18 cellular contexts compared by ENCODE assay signal in genomic region chr5:89968870-89969472, GRCh38.
A peak's percentile ranks its signal among the peaks of the same experiment; 100 is the strongest.
DNase-seq lines count a peak whose midpoint lies in the region; ATAC-seq and TF ChIP-seq lines count a peak whose summit lies in the region.
"Had no signal": no experiment of that assay in that cellular context is flagged by ENCODE, and none has a peak within 500 bp of the region (broad histone marks: within the 10 kb centered on the region; RNA-seq: fewer than 3 reads in every experiment).

No MANE protein-coding gene starts in this region.

- WGBS in heart left ventricle, 4 donors = 50 to 73% (median 63%) methylated on average over 5 of the region's 5 CpGs
- 14 to 15% methylated on average over 5 of the region's 5 CpGs for WGBS in aorta, 2 donors

- no peak overlapping the region for H3K4me3 ChIP-seq in heart left ventricle
- no peak overlapping the region for H3K4me3 ChIP-seq in neural progenitor cell
- H3K4me3 ChIP-seq in aorta (ENCODE audit: low read length in 2 of 2) = no peak overlapping the region
- H3K4me3 ChIP-seq: right lobe of liver had no signal

- H3K9ac ChIP-seq in neural progenitor cell = no peak overlapping the region

- no peaks in the 10 kb centered on the region for H3K36me3 ChIP-seq in heart left ventricle
- no peaks in the 10 kb centered on the region for H3K36me3 ChIP-seq in neural progenitor cell
- no peaks in the 10 kb centered on the region for H3K36me3 ChIP-seq in aorta (ENCODE audit: control insufficient read depth in 1 of 2, insufficient read depth in 2 of 2, low read length in 1 of 2)
- H3K36me3 ChIP-seq: right lobe of liver had no signal

- intact Hi-C loops in heart left ventricle (cut with DNase I) = no loop called here
- intact Hi-C loops in cardiac septum (cut with DNase I) = no loop called here
- intact Hi-C loops in aorta (cut with DNase I) = no loop called here

- DNase-seq in heart left ventricle (peak in 4 of 5 donors; percentile 25 to 37 (median 34)), cardiac septum (ENCODE audit: low spot score) (no peak), fibroblast of peridontal ligament (ENCODE audit: extremely low read depth) (peak; percentile 57), neural progenitor cell (ENCODE audit: low spot score) (no peak), aorta (no peak), MV-4-11 (lab: John Stamatoyannopoulos, UW) (no peak)
- DNase-seq: activated B cell treated with CpG ODN at 0.5 μM for 24 hours; activated CD8-positive, alpha-beta memory T cell treated with anti-CD3 and anti-CD28 coated beads, Interleukin-2, amount 50 U/mL, for 4 hours; Calu3; dermis blood vessel endothelial cell; KG1; NCI-H1417; PC-3; right lobe of liver had no signal

- no peaks in the 10 kb centered on the region for H3K9me3 ChIP-seq in heart left ventricle
- no peaks in the 10 kb centered on the region for H3K9me3 ChIP-seq in neural progenitor cell (ENCODE audit: low read depth)
- H3K9me3 ChIP-seq in aorta (ENCODE audit: control insufficient read depth, low read length) = no peaks in the 10 kb centered on the region
- H3K9me3 ChIP-seq: right lobe of liver had no signal

- peak overlapping the region; percentile 55 for H3K27ac Mint-ChIP-seq in neural progenitor cell
- H3K27ac Mint-ChIP-seq: activated B cell treated with CpG ODN at 0.5 μM for 24 hours; activated naive CD8-positive, alpha-beta T cell; stimulated activated naive CD8-positive, alpha-beta T cell treated with anti-CD3 and anti-CD28 coated beads, Interleukin-15, Interleukin-2, amounts not matched to agents 100 ng/mL and 50 ng/mL, for 24 hours had no signal

- H3K4me1 ChIP-seq in heart left ventricle (peaks cover 0 to 24% (median 0%) of the 10 kb centered on the region in 12 donors), neural progenitor cell (peaks cover 4% of the 10 kb centered on the region), aorta (ENCODE audit: control insufficient read depth in 1 of 2, insufficient read depth in 2 of 2, low read length in 2 of 2) (peaks cover 2 to 4% of the 10 kb centered on the region in 2 donors)
- H3K4me1 ChIP-seq: right lobe of liver had no signal

- TF ChIP-seq CTCF in heart left ventricle (IDR thresholded peaks at IDR 0.05) = no peak
- TF ChIP-seq CTCF in neural progenitor cell (IDR thresholded peaks at IDR 0.05) = no peak

- no peaks in the 10 kb centered on the region for H3K79me2 ChIP-seq in neural progenitor cell (ENCODE audit: low read depth)

- no peaks in the 10 kb centered on the region for H3K27me3 Mint-ChIP-seq in neural progenitor cell (ENCODE audit: insufficient read depth, low read depth)
- H3K27me3 Mint-ChIP-seq: activated naive CD8-positive, alpha-beta T cell; stimulated activated naive CD8-positive, alpha-beta T cell treated with anti-CD3 and anti-CD28 coated beads, Interleukin-15, Interleukin-2, amounts not matched to agents 100 ng/mL and 50 ng/mL, for 24 hours had no signal

- no peaks in the 10 kb centered on the region for H3F3A ChIP-seq in neural progenitor cell (ENCODE audit: low read depth)

- ATAC-seq in heart left ventricle (peak; percentile 36 to 80 (median 71)), aorta (ENCODE audit: low FRiP score) (peak; percentile 59), HG02840 (IDR thresholded peaks at IDR 0.05; ENCODE audit: low FRiP score, unreplicated experiment) (no peak), HG03039 (IDR thresholded peaks at IDR 0.05; ENCODE audit: unreplicated experiment) (no peak)
- ATAC-seq: PC-3 had no signal

- no peak overlapping the region for H2AFZ ChIP-seq in neural progenitor cell (replicated peaks)

- H3K4me1 Mint-ChIP-seq in neural progenitor cell = peaks cover 41% of the 10 kb centered on the region

- peak overlapping the region in 9 of 12 donors; percentile 14 to 75 (median 42) for H3K27ac ChIP-seq in heart left ventricle
- H3K27ac ChIP-seq in neural progenitor cell = no peak overlapping the region
- peak overlapping the region in 1 of 2 donors; percentile 71 for H3K27ac ChIP-seq in aorta (ENCODE audit: low read depth in 1 of 2, low read length in 2 of 2)
- H3K27ac ChIP-seq: right lobe of liver had no signal

- no peak for TF ChIP-seq POLR2A in heart left ventricle (IDR thresholded peaks at IDR 0.05)

- H3K4me2 ChIP-seq in neural progenitor cell = no peak overlapping the region

- no peaks in the 10 kb centered on the region for H3K9me3 Mint-ChIP-seq in neural progenitor cell
- H3K9me3 Mint-ChIP-seq: activated B cell treated with CpG ODN at 0.5 μM for 24 hours; stimulated activated naive CD8-positive, alpha-beta T cell treated with anti-CD3 and anti-CD28 coated beads, Interleukin-15, Interleukin-2, amounts not matched to agents 100 ng/mL and 50 ng/mL, for 24 hours had no signal

- H4K20me1 ChIP-seq in neural progenitor cell (ENCODE audit: low read depth) = no peaks in the 10 kb centered on the region

- no peaks in the 10 kb centered on the region for H3K36me3 Mint-ChIP-seq in neural progenitor cell
- H3K36me3 Mint-ChIP-seq: activated naive CD8-positive, alpha-beta T cell had no signal

- H3K27me3 ChIP-seq in heart left ventricle (no peaks in the 10 kb centered on the region), neural progenitor cell (no peaks in the 10 kb centered on the region), aorta (ENCODE audit: control insufficient read depth in 1 of 2, insufficient read depth in 2 of 2, low read length in 1 of 2) (no peaks in the 10 kb centered on the region)
- H3K27me3 ChIP-seq: right lobe of liver had no signal

- H3K4me3 Mint-ChIP-seq in neural progenitor cell = no peak overlapping the region
- H3K4me3 Mint-ChIP-seq: activated B cell treated with CpG ODN at 0.5 μM for 24 hours; activated naive CD8-positive, alpha-beta T cell; stimulated activated naive CD8-positive, alpha-beta T cell treated with anti-CD3 and anti-CD28 coated beads, Interleukin-15, Interleukin-2, amounts not matched to agents 100 ng/mL and 50 ng/mL, for 24 hours had no signal

Comparison
In these comparisons a context has a peak if more than half of its experiments do, and no peak if none do; other contexts are left out.
1. DNase-seq: peak in heart left ventricle (4 of 5) and fibroblast of peridontal ligament (single experiment); none in cardiac septum (single experiment), neural progenitor cell (single experiment), aorta (0 of 2) and MV-4-11 (single experiment).
2. ATAC-seq: peak in heart left ventricle (4 of 4) and aorta (single experiment); none in HG02840 (single experiment) and HG03039 (single experiment).